Comparison of ENCODE assay signal across 13 cellular contexts in the genomic region with DNA sequence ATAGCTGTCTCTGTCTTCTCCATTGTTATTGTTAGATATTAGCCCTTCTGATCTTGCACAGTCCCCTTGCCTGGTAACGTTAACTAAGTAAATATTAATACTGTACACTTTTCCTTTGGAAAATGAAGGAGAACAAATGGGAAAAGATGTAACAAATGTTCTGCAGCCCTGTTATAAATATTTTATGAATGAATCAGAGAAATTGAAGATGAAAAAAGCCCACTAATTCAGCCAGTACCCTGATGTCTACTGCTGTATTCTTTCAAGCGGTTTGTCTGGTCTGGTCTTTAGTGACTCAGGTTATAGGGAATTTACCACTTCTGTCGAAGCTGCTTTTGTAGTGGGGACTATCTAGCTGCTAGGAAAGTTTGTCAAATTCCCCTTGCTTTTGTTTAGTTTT.
A peak's percentile ranks its signal among the peaks of the same experiment; 100 is the strongest.
DNase-seq lines count a peak whose midpoint lies in the region; ATAC-seq and TF ChIP-seq lines count a peak whose summit lies in the region.
"Had no signal": no experiment of that assay in that cellular context is flagged by ENCODE, and none has a peak within 500 bp of the region (broad histone marks: within the 10 kb centered on the region; RNA-seq: fewer than 3 reads in every experiment).

No MANE protein-coding gene starts in this region.

- peaks cover 1 to 4% of the 10 kb centered on the region in 2 donors for H3K9me3 Mint-ChIP-seq in activated T-cell treated with anti-CD3 and anti-CD28 coated beads, Interleukin-2, amount 50 U/mL, for 72 hours
- peaks cover 3% of the 10 kb centered on the region for H3K9me3 Mint-ChIP-seq in stimulated activated effector memory CD8-positive, alpha-beta T cell treated with anti-CD3 and anti-CD28 coated beads, Interleukin-12 subunit alpha, Interleukin-12 subunit beta, amount 100 ng/mL, for 72 hours

- no peak overlapping the region for H3K4me3 ChIP-seq in brain microvascular endothelial cell (ENCODE audit: low read depth, low read length)
- H3K4me3 ChIP-seq in BE2C (ENCODE audit: low read depth, low read length): no peak overlapping the region
- H3K4me3 ChIP-seq: colonic mucosa, sigmoid colon had no signal

- in situ Hi-C loops in brain microvascular endothelial cell (cut with HindIII; ENCODE audit: low pct_ligation_motif_present, low sequenced_read_pairs): no loop called here

- H3K27me3 ChIP-seq in brain microvascular endothelial cell (replicated peaks) (no peaks in the 10 kb centered on the region), BE2C (no peaks in the 10 kb centered on the region)
- H3K27me3 ChIP-seq: colonic mucosa, sigmoid colon had no signal

- H3K9me3 ChIP-seq in BE2C: 0 out of 2 replicates have a peak, but pooled peaks cover 3% of the 10 kb centered on the region
- H3K9me3 ChIP-seq: colonic mucosa, sigmoid colon had no signal

- H3K36me3 Mint-ChIP-seq in activated T-cell treated with anti-CD3 and anti-CD28 coated beads, Interleukin-2, amount 50 U/mL, for 72 hours (ENCODE audit: insufficient read depth in 2 of 2): peaks cover 7 to 19% of the 10 kb centered on the region in 2 donors
- no peaks in the 10 kb centered on the region for H3K36me3 Mint-ChIP-seq in stimulated activated effector memory CD8-positive, alpha-beta T cell treated with anti-CD3 and anti-CD28 coated beads, Interleukin-12 subunit alpha, Interleukin-12 subunit beta, amount 100 ng/mL, for 72 hours

- no peaks in the 10 kb centered on the region for H3K27me3 Mint-ChIP-seq in activated T-cell treated with anti-CD3 and anti-CD28 coated beads, Interleukin-2, amount 50 U/mL, for 72 hours (ENCODE audit: low read depth)

- peak overlapping the region; percentile 95 for H3K27ac ChIP-seq in brain microvascular endothelial cell
- H3K27ac ChIP-seq: colonic mucosa, VCaP had no signal

- peak overlapping the region; percentile 92 for H3K27ac Mint-ChIP-seq in activated T-cell treated with anti-CD3 and anti-CD28 coated beads, Interleukin-2, amount 50 U/mL, for 72 hours
- H3K27ac Mint-ChIP-seq in stimulated activated effector memory CD8-positive, alpha-beta T cell treated with anti-CD3 and anti-CD28 coated beads, Interleukin-12 subunit alpha, Interleukin-12 subunit beta, amount 100 ng/mL, for 72 hours: peak overlapping the region; percentile 96

- TF ChIP-seq CTCF in brain microvascular endothelial cell (IDR thresholded peaks at IDR 0.05; ENCODE audit: low read depth, low read length, missing control alignments) (no peak), BE2C (IDR thresholded peaks at IDR 0.05; ENCODE audit: low read depth, low read length) (no peak)

- no peaks in the 10 kb centered on the region for H3K4me1 ChIP-seq in BE2C
- H3K4me1 ChIP-seq: colonic mucosa had no signal

- H3K4me3 Mint-ChIP-seq in activated T-cell treated with anti-CD3 and anti-CD28 coated beads, Interleukin-2, amount 50 U/mL, for 72 hours: peak overlapping the region; percentile 67 to 72
- H3K4me3 Mint-ChIP-seq in stimulated activated effector memory CD8-positive, alpha-beta T cell treated with anti-CD3 and anti-CD28 coated beads, Interleukin-12 subunit alpha, Interleukin-12 subunit beta, amount 100 ng/mL, for 72 hours: peak overlapping the region; percentile 53

- DNase-seq in activated T-cell treated with anti-CD3 and anti-CD28 coated beads, Interleukin-2, amount 50 U/mL, for 72 hours: peak; percentile 27 to 34
- DNase-seq in activated T-cell treated with anti-CD3 and anti-CD28 coated beads for 4 hours: no peak
- DNase-seq in brain microvascular endothelial cell: peak; percentile 92
- no peak for DNase-seq in stimulated activated effector memory CD8-positive, alpha-beta T cell treated with anti-CD3 and anti-CD28 coated beads, Interleukin-12 subunit alpha, Interleukin-12 subunit beta, amount 100 ng/mL, for 72 hours (ENCODE audit: low spot score in 2 of 2)
- DNase-seq in BE2C: no peak
- DNase-seq: C1 segment of cervical spinal cord, colonic mucosa, NCI-H2227 treated with DMSO at 0.1 percent for 48 hours, sigmoid colon had no signal

- H3K36me3 ChIP-seq in brain microvascular endothelial cell (replicated peaks) (no peaks in the 10 kb centered on the region), BE2C (no peaks in the 10 kb centered on the region)
- H3K36me3 ChIP-seq: colonic mucosa, sigmoid colon had no signal

- ATAC-seq in activated T-cell treated with anti-CD3 and anti-CD28 coated beads, Interleukin-2, amount 50 U/mL, for 72 hours (replicated peaks in 1 of 2): peak; percentile 70 to 82
- ATAC-seq in HG03039 (IDR thresholded peaks at IDR 0.05; ENCODE audit: unreplicated experiment) (peak; percentile 81), GM21723 (IDR thresholded peaks at IDR 0.05; ENCODE audit: unreplicated experiment) (no peak), HG02970 (IDR thresholded peaks at IDR 0.05; ENCODE audit: low FRiP score, unreplicated experiment) (no peak)
- ATAC-seq in stimulated activated effector memory CD8-positive, alpha-beta T cell treated with anti-CD3 and anti-CD28 coated beads, Interleukin-12 subunit alpha, Interleukin-12 subunit beta, amount 100 ng/mL, for 72 hours: peak; percentile 84

- peaks cover 51% of the 10 kb centered on the region for H3K4me1 Mint-ChIP-seq in activated T-cell treated with anti-CD3 and anti-CD28 coated beads, Interleukin-2, amount 50 U/mL, for 72 hours (ENCODE audit: low read depth)
- peaks cover 41% of the 10 kb centered on the region for H3K4me1 Mint-ChIP-seq in stimulated activated effector memory CD8-positive, alpha-beta T cell treated with anti-CD3 and anti-CD28 coated beads, Interleukin-12 subunit alpha, Interleukin-12 subunit beta, amount 100 ng/mL, for 72 hours

Comparison
In these comparisons a context has a peak if more than half of its experiments do, and no peak if none do; other contexts are left out.
1. DNase-seq: peak in activated T-cell treated with anti-CD3 and anti-CD28 coated beads, Interleukin-2, amount 50 U/mL, for 72 hours (2 of 2) and brain microvascular endothelial cell (single experiment); none in activated T-cell treated with anti-CD3 and anti-CD28 coated beads for 4 hours (single experiment), stimulated activated effector memory CD8-positive, alpha-beta T cell treated with anti-CD3 and anti-CD28 coated beads, Interleukin-12 subunit alpha, Interleukin-12 subunit beta, amount 100 ng/mL, for 72 hours (0 of 2) and BE2C (single experiment).
2. ATAC-seq: peak in activated T-cell treated with anti-CD3 and anti-CD28 coated beads, Interleukin-2, amount 50 U/mL, for 72 hours (2 of 2), HG03039 (single experiment) and stimulated activated effector memory CD8-positive, alpha-beta T cell treated with anti-CD3 and anti-CD28 coated beads, Interleukin-12 subunit alpha, Interleukin-12 subunit beta, amount 100 ng/mL, for 72 hours (single experiment); none in GM21723 (single experiment) and HG02970 (single experiment).